Comparison of ENCODE assay signal across 12 cellular contexts in the genomic region with DNA sequence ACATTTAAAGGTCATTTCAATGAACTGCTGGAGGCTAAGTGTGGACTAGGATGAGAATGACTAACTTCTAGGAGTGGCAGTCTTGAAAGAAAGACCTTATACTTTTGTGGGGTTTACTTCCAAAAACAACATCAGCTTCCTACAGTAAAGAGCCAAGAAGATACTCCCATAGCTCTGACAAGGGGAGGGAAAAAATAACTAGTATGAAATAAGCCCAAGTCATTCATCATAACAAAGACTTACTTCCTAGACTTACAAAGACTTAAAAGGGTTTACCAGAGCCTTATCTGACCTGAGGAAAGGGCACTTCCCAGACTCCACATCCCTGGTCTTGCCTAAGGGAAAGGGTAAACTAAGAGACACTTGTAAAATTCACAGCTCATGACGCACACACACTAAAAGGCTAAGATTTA. TPM values are rescaled to one million over a fixed set of nuclear protein-coding genes. Genes with fewer than 3 reads are reported as not detected.
DNase-seq lines count a peak whose midpoint lies in the region; ATAC-seq and TF ChIP-seq lines count a peak whose summit lies in the region.
"Had no signal": no experiment of that assay in that cellular context is flagged by ENCODE, and none has a peak within 500 bp of the region (broad histone marks: within the 10 kb centered on the region; RNA-seq: fewer than 3 reads in every experiment).

No MANE protein-coding gene starts in this region.

- no peaks in the 10 kb centered on the region for H3K27me3 Mint-ChIP-seq in neural progenitor cell (ENCODE audit: insufficient read depth, low read depth)

- WGBS in prostate gland, result 33% methylated on average over 1 of the region's 1 CpG

- peaks cover 5% of the 10 kb centered on the region; the same call in 1 of the 2 replicates for H3K36me3 ChIP-seq in RWPE2 (ENCODE audit: low read depth)
- H3K36me3 ChIP-seq in neural progenitor cell, result peaks cover 6% of the 10 kb centered on the region
- no peaks in the 10 kb centered on the region for H3K36me3 ChIP-seq in prostate gland
- H3K36me3 ChIP-seq: neutrophil had no signal

- H3K9ac ChIP-seq in neural progenitor cell, result no peak overlapping the region
- H3K9ac ChIP-seq: KMS-11 had no signal

- TF ChIP-seq CTCF in RWPE2 (IDR thresholded peaks at IDR 0.05; ENCODE audit: poor library complexity, severe bottlenecking) (no peak), fibroblast of the aortic adventitia (IDR thresholded peaks at IDR 0.05; ENCODE audit: insufficient read depth, low read length) (no peak), neural progenitor cell (IDR thresholded peaks at IDR 0.05) (no peak), prostate gland (IDR thresholded peaks at IDR 0.05) (no peak)

- CTCF ChIA-PET in HEK293T (lab: Yijun Ruan, JAX), result no interaction called here

- H3K79me2 ChIP-seq in neural progenitor cell (ENCODE audit: low read depth), result peaks cover 86% of the 10 kb centered on the region

- H3K27me3 ChIP-seq in RWPE2 (ENCODE audit: insufficient read depth, poor library complexity, severe bottlenecking) (no peaks in the 10 kb centered on the region), neural progenitor cell (no peaks in the 10 kb centered on the region), prostate gland (replicated peaks; ENCODE audit: insufficient read depth) (no peaks in the 10 kb centered on the region)
- H3K27me3 ChIP-seq: neutrophil had no signal

- DNase-seq in AG20443 (ENCODE audit: low spot score), result peak; percentile 68
- DNase-seq in RWPE2 (ENCODE audit: low spot score), result no peak
- peak; percentile 94 for DNase-seq in fibroblast of the aortic adventitia (ENCODE audit: low read depth)
- no peak for DNase-seq in neural progenitor cell (ENCODE audit: low spot score)
- no peak for DNase-seq in HEK293T (ENCODE audit: extremely low spot score)
- DNase-seq in prostate gland (ENCODE audit: low spot score), result no peak
- no peak for DNase-seq in NCI-H2029 treated with DMSO at 0.1 percent for 48 hours (lab: John Stamatoyannopoulos, UW)
- DNase-seq: activated CD8-positive, alpha-beta T cell treated with anti-CD3 and anti-CD28 coated beads, Interleukin-2, amount 10 ng/mL, durations not matched to agents 7 days and 5 days; NCI-H82 had no signal

- no peaks in the 10 kb centered on the region for H3K4me1 Mint-ChIP-seq in neural progenitor cell

- H3K4me3 ChIP-seq in RWPE2 (ENCODE audit: severe bottlenecking) (no peak overlapping the region), fibroblast of the aortic adventitia (ENCODE audit: low read depth, low read length) (no peak overlapping the region), neural progenitor cell (no peak overlapping the region), prostate gland (no peak overlapping the region)

- TF ChIP-seq POLR2A in prostate gland (IDR thresholded peaks at IDR 0.05), result no peak

- ATAC-seq in RWPE2 (ENCODE audit: low read depth), result peak; percentile 93
- ATAC-seq in HG03432 (IDR thresholded peaks at IDR 0.05; ENCODE audit: unreplicated experiment), result no peak
- ATAC-seq: activated CD8-positive, alpha-beta T cell treated with anti-CD3 and anti-CD28 coated beads, Interleukin-2, amount 10 ng/mL, durations not matched to agents 7 days and 5 days had no signal

- H3K27ac Mint-ChIP-seq in neural progenitor cell, result no peak overlapping the region
- H3K27ac Mint-ChIP-seq: activated CD8-positive, alpha-beta T cell treated with anti-CD3 and anti-CD28 coated beads, Interleukin-2, amount 10 ng/mL, durations not matched to agents 7 days and 5 days had no signal

- peaks cover 17% of the 10 kb centered on the region for H3K4me1 ChIP-seq in RWPE2 (ENCODE audit: insufficient read depth, poor library complexity, severe bottlenecking)
- H3K4me1 ChIP-seq in neural progenitor cell, result no peaks in the 10 kb centered on the region
- no peaks in the 10 kb centered on the region for H3K4me1 ChIP-seq in prostate gland (replicated peaks)

- no peak overlapping the region for H2AFZ ChIP-seq in neural progenitor cell (replicated peaks)

- intact Hi-C loops in prostate gland (cut with DNase I), result no loop called here

- H3K4me2 ChIP-seq in neural progenitor cell, result no peak overlapping the region
- H3K4me2 ChIP-seq: KMS-11 had no signal

- H3F3A ChIP-seq in neural progenitor cell (ENCODE audit: low read depth), result no peaks in the 10 kb centered on the region

- no peak overlapping the region for H3K4me3 Mint-ChIP-seq in neural progenitor cell
- H3K4me3 Mint-ChIP-seq: activated CD8-positive, alpha-beta T cell treated with anti-CD3 and anti-CD28 coated beads, Interleukin-2, amount 10 ng/mL, durations not matched to agents 7 days and 5 days had no signal

- peaks cover 60% of the 10 kb centered on the region for H3K9me3 Mint-ChIP-seq in neural progenitor cell

- no peaks in the 10 kb centered on the region for H3K9me3 ChIP-seq in RWPE2 (ENCODE audit: severe bottlenecking)
- H3K9me3 ChIP-seq in neural progenitor cell (ENCODE audit: low read depth), result no peaks in the 10 kb centered on the region
- no peaks in the 10 kb centered on the region for H3K9me3 ChIP-seq in prostate gland
- H3K9me3 ChIP-seq: neutrophil had no signal

- peaks cover 53% of the 10 kb centered on the region for H3K36me3 Mint-ChIP-seq in neural progenitor cell

- peaks cover 5% of the 10 kb centered on the region for H4K20me1 ChIP-seq in neural progenitor cell (ENCODE audit: low read depth)

- POLR2A ChIA-PET in HEK293T (lab: Yijun Ruan, JAX), result no interaction called here

- H3K27ac ChIP-seq in RWPE2 (ENCODE audit: poor library complexity, severe bottlenecking), result peak overlapping the region; percentile 72
- peak overlapping the region; percentile 46 for H3K27ac ChIP-seq in neural progenitor cell
- no peak overlapping the region for H3K27ac ChIP-seq in prostate gland
- H3K27ac ChIP-seq: KMS-11, neutrophil had no signal

TF ChIP-seq in HEK293T, 16 proteins besides CTCF, POLR2A, EP300 and RAD21:
- no peak for TF ChIP-seq LEF1 (IDR thresholded peaks at IDR 0.05; ENCODE audit: borderline replicate concordance)
- no peak for TF ChIP-seq ARNT (IDR thresholded peaks at IDR 0.05)
- no peak for TF ChIP-seq TARDBP (IDR thresholded peaks at IDR 0.05)
- no peak for TF ChIP-seq BHLHE40 (IDR thresholded peaks at IDR 0.05; ENCODE audit: borderline replicate concordance)
- no peak for TF ChIP-seq ZNF384 (IDR thresholded peaks at IDR 0.05)
- no peak for TF ChIP-seq HDGF (IDR thresholded peaks at IDR 0.05; ENCODE audit: borderline replicate concordance)
- no peak for TF ChIP-seq CTBP1 (IDR thresholded peaks at IDR 0.05; ENCODE audit: borderline replicate concordance)
- no peak for TF ChIP-seq FOXA1 (IDR thresholded peaks at IDR 0.05)
- no peak for TF ChIP-seq SP1 (IDR thresholded peaks at IDR 0.05)
- TF ChIP-seq PKNOX1 (IDR thresholded peaks at IDR 0.05), result no peak
- TF ChIP-seq FOXM1 (IDR thresholded peaks at IDR 0.05; ENCODE audit: borderline replicate concordance), result no peak
- no peak for TF ChIP-seq ELF4 (IDR thresholded peaks at IDR 0.05)
- TF ChIP-seq FOXK2 (IDR thresholded peaks at IDR 0.05), result no peak
- TF ChIP-seq NFRKB (IDR thresholded peaks at IDR 0.05), result no peak
- no peak for TF ChIP-seq L3MBTL2 (conservative IDR thresholded peaks at IDR 0.05)
- no peak for TF ChIP-seq SUZ12 (IDR thresholded peaks at IDR 0.05)

RNA-seq across cellular contexts. Expression of gene ARHGAP12, which starts 31.7 kb away (rescaled TPM):
- total RNA-seq in fibroblast of the aortic adventitia (ENCODE audit: low replicate concordance) (44.2 and 77.9 TPM in 2 replicates), neural progenitor cell (ENCODE audit: low replicate concordance) (45.9 and 68.9 TPM in 2 replicates), prostate gland (10 to 100 TPM; 34.3 to 44.9 TPM)

Comparison
In these comparisons a context has a peak if more than half of its experiments do, and no peak if none do; other contexts are left out.
1. DNase-seq: peak in AG20443 (single experiment) and fibroblast of the aortic adventitia (single experiment); none in RWPE2 (single experiment), neural progenitor cell (single experiment), HEK293T (single experiment), prostate gland (single experiment) and NCI-H2029 treated with DMSO at 0.1 percent for 48 hours (single experiment).
2. H3K27ac ChIP-seq: peak in RWPE2 (single experiment) and neural progenitor cell (single experiment); none in prostate gland (0 of 2).